23 cellular contexts compared by ENCODE assay signal in genomic region chr18:48999569-48999968, GRCh38. TPM values are rescaled to one million over a fixed set of nuclear protein-coding genes. Genes with fewer than 3 reads are reported as not detected.
A peak's percentile ranks its signal among the peaks of the same experiment; 100 is the strongest.
DNase-seq lines count a peak whose midpoint lies in the region; ATAC-seq, FAIRE-seq and TF ChIP-seq lines count a peak whose summit lies in the region.
"Had no signal": no experiment of that assay in that cellular context is flagged by ENCODE, and none has a peak within 500 bp of the region (broad histone marks: within the 10 kb centered on the region; RNA-seq: fewer than 3 reads in every experiment).

No MANE protein-coding gene starts in this region.

- H3K18ac ChIP-seq in IMR-90 (ENCODE audit: low read depth, low read length) = no peak overlapping the region

- H3K14ac ChIP-seq in IMR-90 (replicated peaks; ENCODE audit: low read depth, low read length) = 0 out of 2 replicates have a peak overlapping the region, but pooled peaks have one; percentile 7

- no peak overlapping the region for H3K56ac ChIP-seq in IMR-90 (ENCODE audit: extremely low read depth, insufficient read depth, low read length)

- no peak overlapping the region for H3K4me2 ChIP-seq in IMR-90 (ENCODE audit: low read depth, low read length)
- H3K4me2 ChIP-seq in astrocyte (ENCODE audit: low read length) = no peak overlapping the region
- H3K4me2 ChIP-seq in osteoblast (ENCODE audit: insufficient read depth, low read length) = no peak overlapping the region
- H3K4me2 ChIP-seq in mammary epithelial cell (ENCODE audit: insufficient read depth, low read depth, low read length) = no peak overlapping the region
- H3K4me2 ChIP-seq: BLaER1 treated with 17β-estradiol and CSF1 and Interleukin-3, amounts not matched to agents 10 nM and 100 nM had no signal

- TF ChIP-seq RAD21 in IMR-90 (IDR thresholded peaks at IDR 0.05; ENCODE audit: low read length) = no peak

- in situ Hi-C loops in IMR-90 (cut with MboI; ENCODE audit: low sequenced_read_pairs) = no loop called here
- in situ Hi-C loops in mammary epithelial cell (cut with MboI; ENCODE audit: low sequenced_read_pairs in 2 of 2) = no loop called here

- no peak overlapping the region for H3K23ac ChIP-seq in IMR-90 (ENCODE audit: low read depth, low read length)

- no peaks in the 10 kb centered on the region for H3K36me3 Mint-ChIP-seq in CD4-positive, alpha-beta T cell (ENCODE audit: low read depth)
- no peaks in the 10 kb centered on the region for H3K36me3 Mint-ChIP-seq in astrocyte (ENCODE audit: low read depth, unreplicated experiment)
- H3K36me3 Mint-ChIP-seq: CD8-positive, alpha-beta T cell had no signal

- H2AK5ac ChIP-seq in IMR-90 (ENCODE audit: low read depth, low read length) = peak overlapping the region; percentile 10; the same call in 1 of the 2 replicates

- H4K20me1 ChIP-seq in IMR-90 (ENCODE audit: insufficient read depth, low read length) (no peaks in the 10 kb centered on the region; the same call in 1 of the 2 replicates), astrocyte (ENCODE audit: insufficient read depth, low read length) (no peaks in the 10 kb centered on the region), osteoblast (ENCODE audit: insufficient read depth, low read length) (no peaks in the 10 kb centered on the region), mammary epithelial cell (ENCODE audit: insufficient read depth, low read length) (no peaks in the 10 kb centered on the region)

- H3K9ac ChIP-seq in IMR-90 (ENCODE audit: low read depth, low read length) = no peak overlapping the region
- no peak overlapping the region for H3K9ac ChIP-seq in astrocyte (ENCODE audit: low read length)
- H3K9ac ChIP-seq in mammary epithelial cell (ENCODE audit: insufficient read depth, low read length) = no peak overlapping the region
- H3K9ac ChIP-seq: BLaER1 treated with 17β-estradiol and CSF1 and Interleukin-3, amounts not matched to agents 10 nM and 100 nM had no signal

- H4K91ac ChIP-seq in IMR-90 (ENCODE audit: insufficient read depth, low read depth, low read length) = peak overlapping the region; percentile 36; the same call in 1 of the 2 replicates

- no peak overlapping the region for H2AFZ ChIP-seq in IMR-90 (replicated peaks; ENCODE audit: low read length, poor library complexity)
- H2AFZ ChIP-seq in astrocyte (ENCODE audit: low read depth, low read length) = no peak overlapping the region
- no peak overlapping the region for H2AFZ ChIP-seq in osteoblast (ENCODE audit: low read length)
- no peak overlapping the region for H2AFZ ChIP-seq in mammary epithelial cell (ENCODE audit: low read depth, low read length)

- no peaks in the 10 kb centered on the region for H3K9me3 ChIP-seq in CD4-positive, alpha-beta T cell (ENCODE audit: control insufficient read depth, low read length)
- H3K9me3 ChIP-seq in IMR-90 (ENCODE audit: control insufficient read depth, insufficient read depth, low read length) (no peaks in the 10 kb centered on the region), astrocyte (ENCODE audit: insufficient read depth, low read depth, low read length) (no peaks in the 10 kb centered on the region), osteoblast (ENCODE audit: low read depth, low read length) (no peaks in the 10 kb centered on the region), mammary epithelial cell (replicated peaks; ENCODE audit: insufficient read depth, low read length) (no peaks in the 10 kb centered on the region)
- H3K9me3 ChIP-seq: BLaER1 treated with 17β-estradiol and CSF1 and Interleukin-3, amounts not matched to agents 10 nM and 100 nM; Caco-2; MG63; SJCRH30 had no signal

- dilution Hi-C loops in IMR-90 (cut with HindIII; ENCODE audit: low sequenced_read_pairs, unreplicated experiment) (no loop called here), mammary epithelial cell (cut with HindIII; ENCODE audit: low sequenced_read_pairs) (loop anchor here (5.0 kb wide), 1 partner anchor 52 kb away; no protein-coding TSS in a partner anchor)

- peak overlapping the region; percentile 47 for H3K27ac Mint-ChIP-seq in CD4-positive, alpha-beta T cell
- no peak overlapping the region for H3K27ac Mint-ChIP-seq in astrocyte (ENCODE audit: unreplicated experiment)
- H3K27ac Mint-ChIP-seq: CD8-positive, alpha-beta T cell had no signal

- H3K27me3 ChIP-seq in CD4-positive, alpha-beta T cell (ENCODE audit: control insufficient read depth, insufficient read depth, low read length) = no peaks in the 10 kb centered on the region
- no peaks in the 10 kb centered on the region; the same call in 1 of the 2 replicates for H3K27me3 ChIP-seq in IMR-90 (ENCODE audit: control insufficient read depth, insufficient read depth, low read length)
- H3K27me3 ChIP-seq in astrocyte (ENCODE audit: insufficient read depth, low read length) = no peaks in the 10 kb centered on the region
- no peaks in the 10 kb centered on the region for H3K27me3 ChIP-seq in osteoblast (ENCODE audit: insufficient read depth, low read length)
- no peaks in the 10 kb centered on the region for H3K27me3 ChIP-seq in mammary epithelial cell (ENCODE audit: insufficient read depth, low read length)
- H3K27me3 ChIP-seq: BLaER1 treated with 17β-estradiol and CSF1 and Interleukin-3, amounts not matched to agents 10 nM and 100 nM; MG63; SJCRH30 had no signal

- H3K27me3 Mint-ChIP-seq in CD4-positive, alpha-beta T cell = no peaks in the 10 kb centered on the region
- peaks cover 10% of the 10 kb centered on the region for H3K27me3 Mint-ChIP-seq in astrocyte (ENCODE audit: low read depth, unreplicated experiment)

- peak overlapping the region; percentile 37 for H3K4ac ChIP-seq in IMR-90 (ENCODE audit: low read depth, low read length)

- DNase-seq in CD4-positive, alpha-beta T cell = no peak
- no peak for DNase-seq in IMR-90
- DNase-seq in astrocyte (ENCODE audit: low read depth) = no peak
- peak; percentile 42 for DNase-seq in osteoblast (ENCODE audit: insufficient read length, low spot score, missing footprints)
- no peak for DNase-seq in mammary epithelial cell
- no peak for DNase-seq in epidermal melanocyte (ENCODE audit: insufficient read length, low spot score)
- DNase-seq: AML-193; Caco-2; CD8-positive, alpha-beta T cell; KG1; MG63; NCI-H2029; NCI-H446; NCI-H524 treated with DMSO at 0.1 percent for 48 hours; NCI-H774; SJCRH30 had no signal

- TF ChIP-seq CTCF in CD4-positive, alpha-beta T cell (IDR thresholded peaks at IDR 0.05) = no peak
- TF ChIP-seq CTCF in IMR-90 (conservative IDR thresholded peaks at IDR 0.05; ENCODE audit: low read depth, low read length) (no peak), astrocyte (IDR thresholded peaks at IDR 0.05; ENCODE audit: insufficient read depth, low read depth, low read length) (no peak), osteoblast (IDR thresholded peaks at IDR 0.05; ENCODE audit: extremely low read depth, low read depth, low read length) (no peak), mammary epithelial cell (conservative IDR thresholded peaks at IDR 0.05 in 1 of 2, IDR thresholded peaks at IDR 0.05 in 1 of 2; ENCODE audit: extremely low read depth in 1 of 2, insufficient read depth in 1 of 2, low read depth in 1 of 2, low read length in 2 of 2) (no peak)

- no peak overlapping the region for H3K4me3 ChIP-seq in IMR-90 (ENCODE audit: insufficient read depth, low read depth, low read length)
- H3K4me3 ChIP-seq in astrocyte (ENCODE audit: insufficient read depth, low read depth, low read length) = no peak overlapping the region
- H3K4me3 ChIP-seq in osteoblast (ENCODE audit: insufficient read depth, low read length) = no peak overlapping the region
- no peak overlapping the region for H3K4me3 ChIP-seq in mammary epithelial cell (replicated peaks in 1 of 3; ENCODE audit: insufficient read depth in 1 of 3, low read depth in 2 of 3, low read length in 3 of 3)
- H3K4me3 ChIP-seq: BLaER1 treated with 17β-estradiol and CSF1 and Interleukin-3, amounts not matched to agents 10 nM and 100 nM; MG63; SJCRH30 had no signal

- BruUV-seq in IMR-90 (replicated peaks; lab: Mats Ljungman, UMichigan) = no TSS peak
- BruUV-seq in mammary epithelial cell (replicated peaks; lab: Mats Ljungman, UMichigan) = no TSS peak

- H3K9me3 Mint-ChIP-seq in CD4-positive, alpha-beta T cell = no peaks in the 10 kb centered on the region
- no peaks in the 10 kb centered on the region for H3K9me3 Mint-ChIP-seq in astrocyte (ENCODE audit: unreplicated experiment)
- H3K9me3 Mint-ChIP-seq: CD8-positive, alpha-beta T cell had no signal

- peak overlapping the region; percentile 39; the same call in 1 of the 2 replicates for H2BK120ac ChIP-seq in IMR-90 (ENCODE audit: low read depth, low read length)

- CTCF ChIA-PET in CD4-positive, alpha-beta T cell (lab: Charles Lee) = no interaction called here
- CTCF ChIA-PET in IMR-90 (lab: Yijun Ruan, JAX) = no interaction called here
- CTCF ChIA-PET in mammary epithelial cell (lab: Charles Lee; ENCODE audit: low non-redundant PET) = no interaction called here

- TF ChIP-seq POLR2A in IMR-90 (IDR thresholded peaks at IDR 0.05; ENCODE audit: low read depth, low read length) = no peak

- peaks cover 21% of the 10 kb centered on the region for H3K9me1 ChIP-seq in IMR-90 (ENCODE audit: insufficient read depth, low read length)

- no peak for ATAC-seq in CD4-positive, alpha-beta T cell (ENCODE audit: poor library complexity)
- ATAC-seq in IMR-90 (ENCODE audit: low read depth) (no peak), HG03520 (IDR thresholded peaks at IDR 0.05; ENCODE audit: unreplicated experiment) (no peak)
- ATAC-seq: CD8-positive, alpha-beta T cell; HCT116; Right ventricle myocardium inferior had no signal

- H3K27ac ChIP-seq in CD4-positive, alpha-beta T cell (ENCODE audit: low read depth, low read length) = no peak overlapping the region
- H3K27ac ChIP-seq in IMR-90 (ENCODE audit: insufficient read depth, low read length) = no peak overlapping the region
- no peak overlapping the region for H3K27ac ChIP-seq in astrocyte (ENCODE audit: low read depth, low read length)
- H3K27ac ChIP-seq in osteoblast (ENCODE audit: low read depth, low read length) = no peak overlapping the region
- no peak overlapping the region for H3K27ac ChIP-seq in mammary epithelial cell (ENCODE audit: insufficient read depth, low read depth, low read length)
- H3K27ac ChIP-seq: BLaER1 treated with 17β-estradiol and CSF1 and Interleukin-3, amounts not matched to agents 10 nM and 100 nM had no signal

- no peak overlapping the region for H2BK15ac ChIP-seq in IMR-90 (ENCODE audit: low read depth, low read length)

- peak; percentile 43 for FAIRE-seq in astrocyte (lab: Jason Lieb, UNC)
- FAIRE-seq: A204.1, G401.6, HTR-8/SVneo had no signal

- peaks cover 21% of the 10 kb centered on the region for H3K4me1 Mint-ChIP-seq in CD4-positive, alpha-beta T cell (ENCODE audit: low read depth)
- H3K4me1 Mint-ChIP-seq in astrocyte (ENCODE audit: low read depth, unreplicated experiment) = peaks cover 30% of the 10 kb centered on the region

- H4K5ac ChIP-seq in IMR-90 (ENCODE audit: low read depth, low read length) = no peak overlapping the region

- 0 out of 2 replicates have a peak overlapping the region, but pooled peaks have one; percentile 33 for H2BK20ac ChIP-seq in IMR-90 (ENCODE audit: low read depth, low read length)

- H3K4me1 ChIP-seq in IMR-90 (ENCODE audit: control insufficient read depth, insufficient read depth, low read length) = peaks cover 26% of the 10 kb centered on the region
- H3K4me1 ChIP-seq in astrocyte (ENCODE audit: insufficient read depth, low read length) = peaks cover 36% of the 10 kb centered on the region
- peaks cover 30% of the 10 kb centered on the region for H3K4me1 ChIP-seq in osteoblast (ENCODE audit: insufficient read depth, low read length)
- peaks cover 23% of the 10 kb centered on the region for H3K4me1 ChIP-seq in mammary epithelial cell (ENCODE audit: insufficient read depth, low read length)

- no peak overlapping the region for H4K8ac ChIP-seq in IMR-90 (ENCODE audit: low read depth in 2 of 2, low read length in 2 of 2)

- H3K36me3 ChIP-seq in IMR-90 (ENCODE audit: control insufficient read depth, insufficient read depth, low read length) (no peaks in the 10 kb centered on the region), astrocyte (ENCODE audit: insufficient read depth, low read length) (no peaks in the 10 kb centered on the region), osteoblast (ENCODE audit: insufficient read depth, low read length) (no peaks in the 10 kb centered on the region), mammary epithelial cell (ENCODE audit: insufficient read depth, low read length) (no peaks in the 10 kb centered on the region)
- H3K36me3 ChIP-seq: BLaER1 treated with 17β-estradiol and CSF1 and Interleukin-3, amounts not matched to agents 10 nM and 100 nM; MG63; SJCRH30 had no signal

- peaks cover 0 to 20% of the 10 kb centered on the region in 2 experiments; a peak in 2 of 4 replicates for H3K79me1 ChIP-seq in IMR-90 (ENCODE audit: low read depth in 1 of 2, low read length in 2 of 2)

- no peak overlapping the region for H2AK9ac ChIP-seq in IMR-90 (replicated peaks; ENCODE audit: low read depth, low read length, poor library complexity)

- H2BK5ac ChIP-seq in IMR-90 (ENCODE audit: low read depth, low read length, poor library complexity, severe bottlenecking) = no peak overlapping the region

- H3K79me2 ChIP-seq in astrocyte (ENCODE audit: insufficient read depth, low read length) (no peaks in the 10 kb centered on the region), osteoblast (ENCODE audit: insufficient read depth, low read length) (peaks cover 12% of the 10 kb centered on the region), mammary epithelial cell (ENCODE audit: insufficient read depth, low read length) (no peaks in the 10 kb centered on the region)

- intact Hi-C loops in CD4-positive, alpha-beta T cell (cut with DNase I, micrococcal nuclease) = loop anchor here in 1 of 2 experiments (5.0 kb wide), 1 partner anchor 47 kb away; the partner anchor contains the start of gene SMAD7
- intact Hi-C loops in IMR-90 (cut with micrococcal nuclease) (no loop called here), mammary epithelial cell (cut with micrococcal nuclease) (no loop called here)

- WGBS in IMR-90 (ENCODE audit: extremely low coverage in 2 of 2, insufficient read length in 1 of 2), 2 experiments = 100% methylated on average over 2 of the region's 11 CpGs; no CpG with 5 or more reads in 1 of the 2 experiments
- 85% methylated on average over 8 of the region's 11 CpGs for WGBS in mammary epithelial cell (ENCODE audit: low coverage, missing lambda C conversion rate)

- no peak overlapping the region for H3K4me3 Mint-ChIP-seq in CD4-positive, alpha-beta T cell
- no peak overlapping the region for H3K4me3 Mint-ChIP-seq in astrocyte (ENCODE audit: unreplicated experiment)
- H3K4me3 Mint-ChIP-seq: CD8-positive, alpha-beta T cell had no signal

- POLR2A ChIA-PET in CD4-positive, alpha-beta T cell (lab: Charles Lee) = no interaction called here
- POLR2A ChIA-PET in IMR-90 (lab: Charles Lee; ENCODE audit: unreplicated experiment) = no interaction called here

RNA-seq across cellular contexts. Expression of gene SMAD7, which starts 48.8 kb away (rescaled TPM):
- 100 to 1,000 TPM; 244 to 254 TPM for total RNA-seq in CD4-positive, alpha-beta T cell
- 13.3 and 15.8 TPM in 2 replicates for total RNA-seq in IMR-90 (2012; rRNA removed)
- polyA plus RNA-seq in IMR-90 (2012; rRNA removed) = 17.6 and 17.9 TPM in 2 replicates
- polyA plus RNA-seq in IMR-90 (2012; cell fraction: cytosol; rRNA removed) = 8.3 and 14.6 TPM in 2 replicates
- polyA plus RNA-seq in IMR-90 (2012; cell fraction: nucleus; rRNA removed; ENCODE audit: low replicate concordance) = 22.6 and 22.9 TPM in 2 replicates
- 62.9 and 76.2 TPM in 2 replicates for total RNA-seq in astrocyte
- 76.0 and 81.6 TPM in 2 replicates for total RNA-seq in osteoblast
- total RNA-seq in mammary epithelial cell = 10 to 100 TPM; 15.7 to 20.0 TPM
- polyA plus RNA-seq in mammary epithelial cell = 8.2 TPM
- polyA minus RNA-seq in mammary epithelial cell = 53.8 TPM
